ENCODE assay signal across 10 cellular contexts in the genomic region with DNA sequence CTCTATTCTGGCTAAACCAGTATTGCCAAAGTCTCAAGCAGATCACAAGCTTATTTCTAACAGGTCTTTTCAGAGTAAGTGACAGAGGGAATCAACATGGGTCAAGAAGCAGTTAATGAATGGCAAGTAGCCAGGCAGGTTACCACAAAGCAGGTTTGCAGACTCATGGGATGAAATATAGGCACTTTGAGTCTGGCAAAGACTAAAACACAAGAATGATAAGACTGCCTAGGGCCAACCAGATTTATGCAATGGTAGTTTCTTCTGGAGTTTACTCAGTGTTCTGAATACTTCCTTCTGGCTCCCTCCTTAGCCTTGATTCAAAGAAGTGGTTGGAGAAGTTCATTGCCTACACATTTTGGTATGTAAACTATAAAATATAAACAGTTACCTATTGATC. TPM values are rescaled to one million over a fixed set of nuclear protein-coding genes. Genes with fewer than 3 reads are reported as not detected.
DNase-seq lines count a peak whose midpoint lies in the region; ATAC-seq, FAIRE-seq and TF ChIP-seq lines count a peak whose summit lies in the region.
"Had no signal": no experiment of that assay in that cellular context is flagged by ENCODE, and none has a peak within 500 bp of the region (broad histone marks: within the 10 kb centered on the region; RNA-seq: fewer than 3 reads in every experiment).

No MANE protein-coding gene starts in this region.

- H3K27me3 Mint-ChIP-seq in astrocyte (ENCODE audit: low read depth, unreplicated experiment): no peaks in the 10 kb centered on the region

- no peak for TF ChIP-seq CTCF in HEK293 (tag by site-specific recombination; IDR thresholded peaks at IDR 0.05)
- TF ChIP-seq CTCF in astrocyte (IDR thresholded peaks at IDR 0.05; ENCODE audit: insufficient read depth, low read depth, low read length): no peak

- peak overlapping the region; percentile 66 for H3K27ac Mint-ChIP-seq in astrocyte (ENCODE audit: unreplicated experiment)

- no peak overlapping the region for H3K9ac ChIP-seq in BLaER1 treated with 17β-estradiol and CSF1 and Interleukin-3, amounts not matched to agents 10 nM and 100 nM
- no peak overlapping the region for H3K9ac ChIP-seq in astrocyte (ENCODE audit: low read length)

- CTCF ChIA-PET in HEK293 (lab: Yijun Ruan, JAX): interaction anchor here (0.5 to 1.1 kb wide), 2 partner anchors 12 to 198 kb away, joined by 3 to 5 read pairs; no protein-coding TSS in a partner anchor

- H3K9me3 ChIP-seq in BLaER1 treated with 17β-estradiol and CSF1 and Interleukin-3, amounts not matched to agents 10 nM and 100 nM (replicated peaks in 1 of 11): peaks cover 0 to 10% (median 7%) of the 10 kb centered on the region in 11 experiments; a peak in 8 of 22 replicates
- H3K9me3 ChIP-seq in HEK293 (ENCODE audit: control insufficient read depth, insufficient read depth, low read depth, low read length) (no peaks in the 10 kb centered on the region), astrocyte (ENCODE audit: insufficient read depth, low read depth, low read length) (no peaks in the 10 kb centered on the region)
- H3K9me3 ChIP-seq: ovary had no signal

- H3K4me3 Mint-ChIP-seq in astrocyte (ENCODE audit: unreplicated experiment): peak overlapping the region; percentile 24

- H3K79me2 ChIP-seq in astrocyte (ENCODE audit: insufficient read depth, low read length): peaks cover 71% of the 10 kb centered on the region

- peaks cover 52% of the 10 kb centered on the region for H3K4me1 Mint-ChIP-seq in astrocyte (ENCODE audit: low read depth, unreplicated experiment)

- no peak overlapping the region for H3K4me3 ChIP-seq in BLaER1 treated with 17β-estradiol and CSF1 and Interleukin-3, amounts not matched to agents 10 nM and 100 nM
- H3K4me3 ChIP-seq in HEK293 (ENCODE audit: low read depth, low read length) (peak overlapping the region; percentile 15; the same call in 1 of the 2 replicates), astrocyte (ENCODE audit: insufficient read depth, low read depth, low read length) (no peak overlapping the region)
- H3K4me3 ChIP-seq: ovary had no signal

- POLR2A ChIA-PET in HEK293 (lab: Yijun Ruan, JAX): no interaction called here

- peaks cover 17 to 59% (median 31%) of the 10 kb centered on the region in 10 experiments for H3K4me1 ChIP-seq in BLaER1 treated with 17β-estradiol and CSF1 and Interleukin-3, amounts not matched to agents 10 nM and 100 nM
- H3K4me1 ChIP-seq in HEK293 (ENCODE audit: control insufficient read depth, insufficient read depth, low read length) (peaks cover 19% of the 10 kb centered on the region), astrocyte (ENCODE audit: insufficient read depth, low read length) (peaks cover 14% of the 10 kb centered on the region)

- H4K20me1 ChIP-seq in BLaER1 treated with 17β-estradiol and CSF1 and Interleukin-3, amounts not matched to agents 10 nM and 100 nM: peaks cover 0 to 76% (median 56%) of the 10 kb centered on the region in 11 experiments; a peak in 17 of 22 replicates
- H4K20me1 ChIP-seq in astrocyte (ENCODE audit: insufficient read depth, low read length): peaks cover 68% of the 10 kb centered on the region

- H2AFZ ChIP-seq in astrocyte (ENCODE audit: low read depth, low read length): no peak overlapping the region

- no peak for ATAC-seq in HG02798 (IDR thresholded peaks at IDR 0.05; ENCODE audit: poor library complexity, unreplicated experiment)

- H3K4me2 ChIP-seq in BLaER1 treated with 17β-estradiol and CSF1 and Interleukin-3, amounts not matched to agents 10 nM and 100 nM: peak overlapping the region in 7 of 11 experiments; percentile 7 to 94 (median 23); a peak in 7 of 22 replicates
- peak overlapping the region; percentile 30 for H3K4me2 ChIP-seq in astrocyte (ENCODE audit: low read length)

- no peaks in the 10 kb centered on the region for H3K27me3 ChIP-seq in BLaER1 treated with 17β-estradiol and CSF1 and Interleukin-3, amounts not matched to agents 10 nM and 100 nM
- H3K27me3 ChIP-seq in astrocyte (ENCODE audit: insufficient read depth, low read length): no peaks in the 10 kb centered on the region
- H3K27me3 ChIP-seq: ovary had no signal

- FAIRE-seq in astrocyte (lab: Jason Lieb, UNC): no peak

- DNase-seq in astrocyte (ENCODE audit: low read depth): peak; percentile 21
- peak; percentile 63 for DNase-seq in left kidney (ENCODE audit: low read depth, low spot score)
- DNase-seq in T1000 (lab: John Stamatoyannopoulos, UW): no peak
- no peak for DNase-seq in NAMALWA (ENCODE audit: low spot score)
- DNase-seq in AML-193 (lab: John Stamatoyannopoulos, UW): no peak
- DNase-seq: NCI-H446, ovary had no signal

- peaks cover 0 to 20% (median 13%) of the 10 kb centered on the region in 11 experiments; a peak in 12 of 22 replicates for H3K36me3 ChIP-seq in BLaER1 treated with 17β-estradiol and CSF1 and Interleukin-3, amounts not matched to agents 10 nM and 100 nM
- H3K36me3 ChIP-seq in HEK293 (ENCODE audit: control insufficient read depth in 2 of 2, insufficient read depth in 1 of 2, low read length in 2 of 2) (peaks cover 0 to 37% of the 10 kb centered on the region in 2 experiments; a peak in 2 of 3 replicates), astrocyte (ENCODE audit: insufficient read depth, low read length) (no peaks in the 10 kb centered on the region)
- H3K36me3 ChIP-seq: ovary had no signal

- no peaks in the 10 kb centered on the region for H3K36me3 Mint-ChIP-seq in astrocyte (ENCODE audit: low read depth, unreplicated experiment)

- H3K27ac ChIP-seq in BLaER1 treated with 17β-estradiol and CSF1 and Interleukin-3, amounts not matched to agents 10 nM and 100 nM: no peak overlapping the region
- H3K27ac ChIP-seq in HEK293 (ENCODE audit: extremely low read depth, low read depth, low read length) (no peak overlapping the region), astrocyte (ENCODE audit: low read depth, low read length) (no peak overlapping the region)
- H3K27ac ChIP-seq: ovary had no signal

- H3K9me3 Mint-ChIP-seq in astrocyte (ENCODE audit: unreplicated experiment): no peaks in the 10 kb centered on the region

TF ChIP-seq in HEK293, 187 proteins besides CTCF, POLR2A, EP300 and RAD21:
- TF ChIP-seq, protein P1, sequence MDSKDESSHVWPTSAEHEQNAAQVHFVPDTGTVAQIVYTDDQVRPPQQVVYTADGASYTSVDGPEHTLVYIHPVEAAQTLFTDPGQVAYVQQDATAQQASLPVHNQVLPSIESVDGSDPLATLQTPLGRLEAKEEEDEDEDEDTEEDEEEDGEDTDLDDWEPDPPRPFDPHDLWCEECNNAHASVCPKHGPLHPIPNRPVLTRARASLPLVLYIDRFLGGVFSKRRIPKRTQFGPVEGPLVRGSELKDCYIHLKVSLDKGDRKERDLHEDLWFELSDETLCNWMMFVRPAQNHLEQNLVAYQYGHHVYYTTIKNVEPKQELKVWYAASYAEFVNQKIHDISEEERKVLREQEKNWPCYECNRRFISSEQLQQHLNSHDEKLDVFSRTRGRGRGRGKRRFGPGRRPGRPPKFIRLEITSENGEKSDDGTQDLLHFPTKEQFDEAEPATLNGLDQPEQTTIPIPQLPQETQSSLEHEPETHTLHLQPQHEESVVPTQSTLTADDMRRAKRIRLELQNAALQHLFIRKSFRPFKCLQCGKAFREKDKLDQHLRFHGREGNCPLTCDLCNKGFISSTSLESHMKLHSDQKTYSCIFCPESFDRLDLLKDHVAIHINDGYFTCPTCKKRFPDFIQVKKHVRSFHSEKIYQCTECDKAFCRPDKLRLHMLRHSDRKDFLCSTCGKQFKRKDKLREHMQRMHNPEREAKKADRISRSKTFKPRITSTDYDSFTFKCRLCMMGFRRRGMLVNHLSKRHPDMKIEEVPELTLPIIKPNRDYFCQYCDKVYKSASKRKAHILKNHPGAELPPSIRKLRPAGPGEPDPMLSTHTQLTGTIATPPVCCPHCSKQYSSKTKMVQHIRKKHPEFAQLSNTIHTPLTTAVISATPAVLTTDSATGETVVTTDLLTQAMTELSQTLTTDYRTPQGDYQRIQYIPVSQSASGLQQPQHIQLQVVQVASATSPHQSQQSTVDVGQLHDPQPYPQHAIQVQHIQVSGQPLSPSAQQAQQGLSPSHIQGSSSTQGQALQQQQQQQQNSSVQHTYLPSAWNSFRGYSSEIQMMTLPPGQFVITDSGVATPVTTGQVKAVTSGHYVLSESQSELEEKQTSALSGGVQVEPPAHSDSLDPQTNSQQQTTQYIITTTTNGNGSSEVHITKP (tag by site-specific recombination; IDR thresholded peaks at IDR 0.05): 0 out of 2 replicates have a peak, but pooled peaks have one; percentile 9
- TF ChIP-seq ZNF121 (tag by site-specific recombination; IDR thresholded peaks at IDR 0.05): no peak
- no peak for TF ChIP-seq WT1 (tag by site-specific recombination; IDR thresholded peaks at IDR 0.05)

RNA-seq across cellular contexts. Expression of a gene that starts 3.6 kb away (rescaled TPM):
- 95.9 and 146 TPM in 2 replicates for total RNA-seq in astrocyte

Comparison
In these comparisons a context has a peak if more than half of its experiments do, and no peak if none do; other contexts are left out.
1. DNase-seq: peak in astrocyte (single experiment) and left kidney (single experiment); none in T1000 (single experiment), NAMALWA (single experiment) and AML-193 (0 of 2).